Comparison of ENCODE assay signal across 15 cellular contexts in the genomic region with DNA sequence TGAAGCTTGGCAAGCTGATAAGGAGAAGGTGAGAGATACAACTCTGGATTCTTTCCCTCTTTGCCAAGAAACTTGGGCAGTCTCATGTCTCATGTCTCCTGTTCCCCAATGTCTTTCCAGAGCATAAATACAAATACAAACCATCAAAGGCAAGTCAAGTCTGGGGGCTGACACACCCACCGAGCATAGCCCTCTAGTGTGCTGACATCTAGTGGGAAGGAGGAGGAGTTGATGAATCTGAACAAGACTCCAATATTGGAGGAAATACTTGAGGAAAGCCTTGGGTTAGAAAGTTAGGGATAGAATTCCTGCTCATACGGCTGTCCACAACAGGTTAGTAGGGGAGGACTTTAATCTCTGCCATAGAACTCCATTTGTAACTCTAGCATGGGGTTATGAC. TPM values are rescaled to one million over a fixed set of nuclear protein-coding genes. Genes with fewer than 3 reads are reported as not detected.
DNase-seq lines count a peak whose midpoint lies in the region; ATAC-seq and TF ChIP-seq lines count a peak whose summit lies in the region.
"Had no signal": no experiment of that assay in that cellular context is flagged by ENCODE, and none has a peak within 500 bp of the region (broad histone marks: within the 10 kb centered on the region; RNA-seq: fewer than 3 reads in every experiment).

No MANE protein-coding gene starts in this region.

- peaks cover 2% of the 10 kb centered on the region for H3K36me3 Mint-ChIP-seq in endodermal cell (ENCODE audit: low read depth)

- 68 to 83% methylated on average over 1 to 2 of the region's 2 CpGs for WGBS in endodermal cell (ENCODE audit: insufficient coverage in 1 of 2, insufficient read length in 1 of 2), 2 experiments

- peak; percentile 68 for TF ChIP-seq CTCF in endodermal cell (conservative IDR thresholded peaks at IDR 0.05)

- no peaks in the 10 kb centered on the region for H3K36me3 ChIP-seq in endodermal cell (ENCODE audit: control insufficient read depth, insufficient read depth, low read length)
- H3K36me3 ChIP-seq: pancreas, SJCRH30 had no signal

- H3K4me3 ChIP-seq in endodermal cell (ENCODE audit: low read length) = no peak overlapping the region
- H3K4me3 ChIP-seq: pancreas, SJCRH30 had no signal

- H3K27me3 ChIP-seq in endodermal cell (ENCODE audit: control insufficient read depth, insufficient read depth, low read length, poor library complexity, severe bottlenecking) = no peaks in the 10 kb centered on the region
- H3K27me3 ChIP-seq: pancreas, SJCRH30 had no signal

- no peak for DNase-seq in stimulated activated naive CD8-positive, alpha-beta T cell treated with anti-CD3 and anti-CD28 coated beads, Interleukin-15, amount 100 ng/mL, for 72 hours
- no peak for DNase-seq in stimulated activated naive CD8-positive, alpha-beta T cell treated with anti-CD3 and anti-CD28 coated beads, Interleukin-15, Interleukin-2, amounts not matched to agents 100 U/mL and 50 U/mL, for 24 hours
- DNase-seq in NAMALWA (ENCODE audit: low spot score) = peak; percentile 26
- no peak for DNase-seq in endodermal cell
- no peak for DNase-seq in AG20443 (ENCODE audit: low spot score)
- DNase-seq: activated effector memory CD4-positive, alpha-beta T cell treated with Interleukin-2 at 50 U/mL for 16 hours; GDM1; NCI-H1417; pancreas; SJCRH30 had no signal

- H3K27me3 Mint-ChIP-seq in stimulated activated naive CD8-positive, alpha-beta T cell treated with anti-CD3 and anti-CD28 coated beads, Interleukin-15, amount 100 ng/mL, for 72 hours = no peaks in the 10 kb centered on the region
- no peaks in the 10 kb centered on the region for H3K27me3 Mint-ChIP-seq in endodermal cell (ENCODE audit: insufficient read depth)

- ATAC-seq in stimulated activated naive CD8-positive, alpha-beta T cell treated with anti-CD3 and anti-CD28 coated beads, Interleukin-15, amount 100 ng/mL, for 72 hours = peak; percentile 49
- ATAC-seq in stimulated activated naive CD8-positive, alpha-beta T cell treated with anti-CD3 and anti-CD28 coated beads, Interleukin-15, Interleukin-2, amounts not matched to agents 100 U/mL and 50 U/mL, for 24 hours = no peak
- ATAC-seq in GM18907 (IDR thresholded peaks at IDR 0.05; ENCODE audit: unreplicated experiment) (no peak), GM21367 (IDR thresholded peaks at IDR 0.05; ENCODE audit: unreplicated experiment) (no peak), esophagus mucosa (no peak)
- ATAC-seq: pancreas; stimulated activated effector memory CD8-positive, alpha-beta T cell treated with anti-CD3 and anti-CD28 coated beads, Interleukin-12 subunit alpha, Interleukin-12 subunit beta, amount 100 ng/mL, for 72 hours had no signal

- no peak overlapping the region for H3K27ac ChIP-seq in endodermal cell (ENCODE audit: low read depth, low read length)
- H3K27ac ChIP-seq: pancreas, SJCRH30 had no signal

- H3K9me3 Mint-ChIP-seq in stimulated activated naive CD8-positive, alpha-beta T cell treated with anti-CD3 and anti-CD28 coated beads, Interleukin-15, amount 100 ng/mL, for 72 hours = no peaks in the 10 kb centered on the region
- no peaks in the 10 kb centered on the region for H3K9me3 Mint-ChIP-seq in endodermal cell
- H3K9me3 Mint-ChIP-seq: CD14-positive monocyte; stimulated activated effector memory CD8-positive, alpha-beta T cell treated with anti-CD3 and anti-CD28 coated beads, Interleukin-12 subunit alpha, Interleukin-12 subunit beta, amount 100 ng/mL, for 72 hours had no signal

- peaks cover 7% of the 10 kb centered on the region for H3K4me1 Mint-ChIP-seq in stimulated activated naive CD8-positive, alpha-beta T cell treated with anti-CD3 and anti-CD28 coated beads, Interleukin-15, amount 100 ng/mL, for 72 hours
- peaks cover 2% of the 10 kb centered on the region for H3K4me1 Mint-ChIP-seq in endodermal cell
- H3K4me1 Mint-ChIP-seq: CD14-positive monocyte had no signal

- no peak overlapping the region for H3K4me3 Mint-ChIP-seq in stimulated activated naive CD8-positive, alpha-beta T cell treated with anti-CD3 and anti-CD28 coated beads, Interleukin-15, amount 100 ng/mL, for 72 hours
- H3K4me3 Mint-ChIP-seq in endodermal cell = no peak overlapping the region
- H3K4me3 Mint-ChIP-seq: CD14-positive monocyte; stimulated activated effector memory CD8-positive, alpha-beta T cell treated with anti-CD3 and anti-CD28 coated beads, Interleukin-12 subunit alpha, Interleukin-12 subunit beta, amount 100 ng/mL, for 72 hours had no signal

- no peak overlapping the region for H3K9ac ChIP-seq in endodermal cell (ENCODE audit: extremely low read depth, low read length, poor library complexity, severe bottlenecking)

- H3K4me1 ChIP-seq in endodermal cell (ENCODE audit: control insufficient read depth, insufficient read depth, low read length) = peaks cover 2% of the 10 kb centered on the region
- H3K4me1 ChIP-seq: pancreas, SJCRH30 had no signal

- H3K27ac Mint-ChIP-seq in stimulated activated naive CD8-positive, alpha-beta T cell treated with anti-CD3 and anti-CD28 coated beads, Interleukin-15, amount 100 ng/mL, for 72 hours = no peak overlapping the region
- H3K27ac Mint-ChIP-seq in endodermal cell = no peak overlapping the region
- H3K27ac Mint-ChIP-seq: CD14-positive monocyte had no signal

- H3K9me3 ChIP-seq in endodermal cell (ENCODE audit: control insufficient read depth, low read length) = no peaks in the 10 kb centered on the region
- H3K9me3 ChIP-seq: pancreas, SJCRH30 had no signal

RNA-seq across cellular contexts. Expression of gene MLANA, which starts 8.6 kb away (rescaled TPM):
- total RNA-seq in endodermal cell = not detected
- not detected for polyA plus RNA-seq in endodermal cell (2013, experiment 1 of 2)
- polyA plus RNA-seq in endodermal cell (2013, experiment 2 of 2) = not detected
- not detected for total RNA-seq in esophagus mucosa
- total RNA-seq: pancreas had no signal
- polyA plus RNA-seq: CD14-positive monocyte, pancreas had no signal
